ENCODE assay signal across 1 cellular context in genomic region chr3:16927485-16927884, GRCh38.
TF ChIP-seq lines count a peak whose summit lies in the region.

No MANE protein-coding gene starts in this region.

TF ChIP-seq in GM23338, 12 proteins besides CTCF, POLR2A, EP300 and RAD21:
- TF ChIP-seq EZH2 (IDR thresholded peaks at IDR 0.05; ENCODE audit: low read depth, unreplicated experiment) (no peak), ZNF462 (CRISPR knock-in tag; IDR thresholded peaks at IDR 0.05) (no peak), POLR2AphosphoS5 (IDR thresholded peaks at IDR 0.05; ENCODE audit: low read depth) (no peak), REST (IDR thresholded peaks at IDR 0.05; ENCODE audit: unreplicated experiment) (no peak), JUNB (IDR thresholded peaks at IDR 0.05; ENCODE audit: unreplicated experiment) (no peak), CREB1 (CRISPR knock-in tag; IDR thresholded peaks at IDR 0.05; ENCODE audit: low read depth) (no peak), ZNF331 (CRISPR knock-in tag; IDR thresholded peaks at IDR 0.05; ENCODE audit: low read depth) (no peak), ETS1 (IDR thresholded peaks at IDR 0.05) (no peak), ZNF114 (CRISPR knock-in tag; IDR thresholded peaks at IDR 0.05) (no peak), NANOG (IDR thresholded peaks at IDR 0.05; ENCODE audit: borderline replicate concordance) (no peak)
TF ChIP-seq in GM23338: peak in this region for 0.
